ENCODE assay signal across 2 cellular contexts in the genomic region with DNA sequence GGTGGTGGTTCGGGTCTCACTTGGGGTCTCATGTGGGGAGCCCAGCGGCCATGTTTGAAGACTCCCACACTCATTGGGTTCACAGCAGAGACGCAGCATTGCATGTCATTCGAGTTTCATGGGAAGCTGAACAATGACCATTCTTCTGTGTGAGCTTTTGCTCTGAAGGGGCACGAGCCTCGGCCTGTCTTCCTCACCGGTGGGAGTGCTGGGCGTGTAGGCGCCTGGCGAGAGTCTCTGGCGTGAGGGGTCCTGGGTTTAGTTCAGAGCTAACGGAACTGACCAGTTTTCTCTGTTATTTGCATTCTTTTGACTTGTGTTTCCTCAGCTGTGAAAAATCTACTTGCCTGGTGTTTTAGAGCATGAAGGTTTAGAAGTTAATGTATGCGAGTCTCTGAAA.
TF ChIP-seq lines count a peak whose summit lies in the region.

No MANE protein-coding gene starts in this region.

TF ChIP-seq in GM12891, 5 proteins besides CTCF, POLR2A, EP300 and RAD21:
- no peak for TF ChIP-seq SPI1 (IDR thresholded peaks at IDR 0.05; ENCODE audit: low read depth, low read length)
- no peak for TF ChIP-seq POU2F2 (IDR thresholded peaks at IDR 0.05; ENCODE audit: low read depth, low read length)
TF ChIP-seq in GM12891: peak in this region for 0.

TF ChIP-seq in SK-N-SH, 30 proteins besides CTCF, POLR2A, EP300 and RAD21:
- TF ChIP-seq, protein P1, sequence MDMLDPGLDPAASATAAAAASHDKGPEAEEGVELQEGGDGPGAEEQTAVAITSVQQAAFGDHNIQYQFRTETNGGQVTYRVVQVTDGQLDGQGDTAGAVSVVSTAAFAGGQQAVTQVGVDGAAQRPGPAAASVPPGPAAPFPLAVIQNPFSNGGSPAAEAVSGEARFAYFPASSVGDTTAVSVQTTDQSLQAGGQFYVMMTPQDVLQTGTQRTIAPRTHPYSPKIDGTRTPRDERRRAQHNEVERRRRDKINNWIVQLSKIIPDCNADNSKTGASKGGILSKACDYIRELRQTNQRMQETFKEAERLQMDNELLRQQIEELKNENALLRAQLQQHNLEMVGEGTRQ (IDR thresholded peaks at IDR 0.05; ENCODE audit: borderline replicate concordance, low read depth, low read length): no peak
- TF ChIP-seq RCOR1 (IDR thresholded peaks at IDR 0.05; ENCODE audit: low read length) (no peak), TEAD4 (IDR thresholded peaks at IDR 0.05; ENCODE audit: borderline replicate concordance, insufficient read depth) (no peak), POLR2AphosphoS5 (IDR thresholded peaks at IDR 0.05; ENCODE audit: low read depth, low read length) (no peak), SIN3A (IDR thresholded peaks at IDR 0.05; ENCODE audit: borderline replicate concordance, low read depth, low read length) (no peak), FOXJ3 (CRISPR knock-in tag; IDR thresholded peaks at IDR 0.05) (no peak)
- TF ChIP-seq, protein P2, sequence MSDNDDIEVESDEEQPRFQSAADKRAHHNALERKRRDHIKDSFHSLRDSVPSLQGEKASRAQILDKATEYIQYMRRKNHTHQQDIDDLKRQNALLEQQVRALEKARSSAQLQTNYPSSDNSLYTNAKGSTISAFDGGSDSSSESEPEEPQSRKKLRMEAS (IDR thresholded peaks at IDR 0.05; ENCODE audit: low read depth): no peak
